In genomic region chr22:50252081-50253045, GRCh38 we compare ENCODE assay signal across 8 cellular contexts. TPM values are rescaled to one million over a fixed set of nuclear protein-coding genes. Genes with fewer than 3 reads are reported as not detected.
A peak's percentile ranks its signal among the peaks of the same experiment; 100 is the strongest.
DNase-seq lines count a peak whose midpoint lies in the region; ATAC-seq and TF ChIP-seq lines count a peak whose summit lies in the region.

No MANE protein-coding gene starts in this region.

- H3K27ac ChIP-seq in left lung: peak overlapping the region; percentile 63 to 81

- peak; percentile 47 to 75 for TF ChIP-seq CTCF in left lung (IDR thresholded peaks at IDR 0.05)

- intact Hi-C loops in left lung (cut with DNase I): no loop called here

- no peaks in the 10 kb centered on the region for H3K9me3 ChIP-seq in left lung

- ATAC-seq in left lung: peak; percentile 81
- no peak for ATAC-seq in GM18873 (IDR thresholded peaks at IDR 0.05; ENCODE audit: low FRiP score, unreplicated experiment)
- ATAC-seq in GM21529 (IDR thresholded peaks at IDR 0.05; ENCODE audit: unreplicated experiment): no peak

- peak overlapping the region in 1 of 2 donors; percentile 84 for H3K4me3 ChIP-seq in left lung

- H3K4me1 ChIP-seq in left lung: peaks cover 8 to 46% of the 10 kb centered on the region in 2 donors

- peak; percentile 76 for DNase-seq in ELR (ENCODE audit: low read depth)
- DNase-seq in LoVo (ENCODE audit: low spot score): peak; percentile 50
- DNase-seq in activated CD4-positive, CD25-positive, alpha-beta regulatory T cell treated with anti-CD3 and anti-CD28 coated beads, Interleukin-2, amount 50 U/mL, for 16 hours (ENCODE audit: low read depth, low spot score): peak; percentile 45
- DNase-seq in cerebellum (ENCODE audit: low spot score): peak; percentile 78
- peak; percentile 76 to 93 for DNase-seq in left lung
- DNase-seq in stimulated activated CD8-positive, alpha-beta memory T cell treated with anti-CD3 and anti-CD28 coated beads, Interleukin-12 subunit alpha, Interleukin-12 subunit beta, amount 100 ng/mL, for 4 hours (ENCODE audit: low read depth): peak; percentile 47

- no peaks in the 10 kb centered on the region for H3K27me3 ChIP-seq in left lung

- H3K36me3 ChIP-seq in left lung: peaks cover 0 to 10% of the 10 kb centered on the region in 2 donors

RNA-seq across cellular contexts. Expression of gene HDAC10, which starts 1.3 kb away (rescaled TPM):
- 12.9 TPM for total RNA-seq in cerebellum
- total RNA-seq in left lung: 10 to 100 TPM; 39.1 to 42.2 TPM

RNA-seq across cellular contexts. Expression of gene TUBGCP6, which starts 7.5 kb away (rescaled TPM):
- total RNA-seq in cerebellum (41.3 TPM), left lung (10 to 100 TPM; 40.8 to 41.3 TPM)

RNA-seq across cellular contexts. Expression of gene MAPK12, which starts 9.1 kb away (rescaled TPM):
- total RNA-seq in cerebellum (6.1 TPM), left lung (10 to 100 TPM; 11.6 to 14.6 TPM)

RNA-seq across cellular contexts. Expression of gene MAPK11, which starts 17.8 kb away (rescaled TPM):
- total RNA-seq in cerebellum (8.4 TPM), left lung (10 to 100 TPM; 10.3 to 15.1 TPM)

RNA-seq across cellular contexts. Expression of gene SELENOO, which starts 51.6 kb away (rescaled TPM):
- total RNA-seq in cerebellum (10.0 TPM), left lung (10 to 100 TPM; 19.5 to 22.0 TPM)
